32 cellular contexts compared by ENCODE assay signal in the genomic region with DNA sequence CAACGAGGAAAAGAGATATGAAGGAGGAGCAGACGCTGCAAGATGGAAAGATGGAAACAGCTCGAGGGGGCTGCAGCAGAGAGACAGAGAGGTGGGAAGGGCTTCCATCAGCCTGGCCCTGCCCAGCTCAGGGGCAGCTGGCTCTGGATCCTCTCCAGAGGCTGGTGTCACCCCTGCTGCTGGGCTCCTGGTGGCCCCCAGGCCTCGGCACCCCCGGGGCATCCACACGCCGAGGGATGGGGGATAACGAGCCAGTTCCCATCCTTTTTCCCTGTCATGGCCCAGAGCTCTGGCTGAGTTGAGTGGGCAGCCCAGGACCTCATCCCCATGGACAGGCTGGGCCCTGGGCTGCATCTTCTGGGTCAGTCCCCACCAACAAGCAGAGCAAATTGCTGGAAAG.
"Had no signal": no experiment of that assay in that cellular context is flagged by ENCODE, and none has a peak within 500 bp of the region (broad histone marks: within the 10 kb centered on the region; RNA-seq: fewer than 3 reads in every experiment).

No MANE protein-coding gene starts in this region.

- H3K4me3 ChIP-seq: MG63 had no signal

- H3K27me3 ChIP-seq: MG63 had no signal

- H3K9me3 ChIP-seq: MG63 had no signal

- DNase-seq: Karpas-422, MG63, MM.1S, NCI-H1048, NCI-H1092, NCI-H1092 treated with DMSO at 0.1 percent for 48 hours, NCI-H1105, NCI-H1105 treated with DMSO at 0.1 percent for 48 hours, NCI-H1417, NCI-H1417 treated with DMSO at 0.1 percent for 48 hours, NCI-H1436, NCI-H1436 treated with DMSO at 0.1 percent for 48 hours, NCI-H146, NCI-H1694, NCI-H1694 treated with DMSO at 0.1 percent for 48 hours, NCI-H187, NCI-H187 treated with DMSO at 0.1 percent for 48 hours, NCI-H1930, NCI-H2029, NCI-H2029 treated with DMSO at 0.1 percent for 48 hours, NCI-H2081, NCI-H2081 treated with DMSO at 0.1 percent for 48 hours, NCI-H2107, NCI-H2171, NCI-H2171 treated with DMSO at 0.1 percent for 48 hours, NCI-H2227 treated with DMSO at 0.1 percent for 48 hours, NCI-H226, NCI-H345, NCI-H446, NCI-H446 treated with DMSO at 0.1 percent for 48 hours, NCI-H510A, NCI-H510A treated with DMSO at 0.1 percent for 48 hours had no signal

- H3K36me3 ChIP-seq: MG63 had no signal
